ENCODE assay signal across 12 cellular contexts in the genomic region with DNA sequence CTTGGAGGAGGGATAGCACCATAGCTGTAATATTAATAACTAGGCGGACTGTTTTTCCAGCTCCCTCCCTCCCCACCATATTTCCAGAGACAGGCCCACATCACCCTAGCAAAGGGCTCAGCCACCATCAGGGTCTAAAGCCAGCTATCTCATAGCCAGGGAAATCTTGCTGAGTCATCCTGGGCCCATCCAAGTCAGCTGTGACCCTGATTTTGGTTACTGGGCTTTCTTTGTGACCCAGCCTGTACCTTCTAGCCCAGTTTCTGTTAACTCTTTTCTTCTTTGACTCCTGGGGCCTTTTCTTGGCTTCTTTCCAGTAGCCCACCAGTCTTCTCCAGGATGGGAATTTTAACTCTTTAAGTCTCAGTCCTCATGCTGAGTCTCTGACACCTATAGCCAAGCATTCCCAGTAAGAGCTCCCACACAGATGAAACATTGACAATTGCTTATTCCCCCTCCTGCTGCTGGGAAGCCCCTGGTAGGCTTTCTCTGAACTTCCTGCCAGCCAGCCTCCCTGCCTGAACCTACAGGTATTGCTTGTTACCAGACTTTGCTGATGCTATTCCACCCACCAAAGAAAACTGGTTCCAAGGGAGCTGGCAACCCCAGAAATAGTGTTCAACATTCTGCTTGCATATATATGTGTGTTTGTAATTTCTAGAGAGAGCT. TPM values are rescaled to one million over a fixed set of nuclear protein-coding genes. Genes with fewer than 3 reads are reported as not detected.
A peak's percentile ranks its signal among the peaks of the same experiment; 100 is the strongest.
DNase-seq lines count a peak whose midpoint lies in the region; ATAC-seq, FAIRE-seq and TF ChIP-seq lines count a peak whose summit lies in the region.
"Had no signal": no experiment of that assay in that cellular context is flagged by ENCODE, and none has a peak within 500 bp of the region (broad histone marks: within the 10 kb centered on the region; RNA-seq: fewer than 3 reads in every experiment).

No MANE protein-coding gene starts in this region.

- ATAC-seq in HepG2 (no peak), right lobe of liver (no peak), HG02885 (IDR thresholded peaks at IDR 0.05; ENCODE audit: poor library complexity, unreplicated experiment) (peak; percentile 75), aorta (ENCODE audit: low FRiP score) (peak; percentile 64), T-cell (replicated peaks in 1 of 4) (no peak)
- ATAC-seq: esophagus mucosa, upper lobe of right lung had no signal

- no peak for TF ChIP-seq RAD21 in HepG2 (CRISPR knock-in tag; IDR thresholded peaks at IDR 0.05)

- no peaks in the 10 kb centered on the region for H3K9me3 Mint-ChIP-seq in endodermal cell
- no peaks in the 10 kb centered on the region for H3K9me3 Mint-ChIP-seq in T-cell

- no peak overlapping the region for H3K4me3 ChIP-seq in HepG2 (replicated peaks in 1 of 3; ENCODE audit: insufficient read depth in 1 of 3, low read depth in 2 of 3, low read length in 3 of 3)
- H3K4me3 ChIP-seq in right lobe of liver: no peak overlapping the region
- no peak overlapping the region for H3K4me3 ChIP-seq in endodermal cell (ENCODE audit: low read length)
- no peak overlapping the region for H3K4me3 ChIP-seq in aorta (ENCODE audit: low read length in 2 of 2)
- H3K4me3 ChIP-seq in dorsolateral prefrontal cortex: no peak overlapping the region
- H3K4me3 ChIP-seq: upper lobe of right lung had no signal

- H3K9ac ChIP-seq in HepG2 (ENCODE audit: insufficient read depth, low read depth, low read length): no peak overlapping the region
- H3K9ac ChIP-seq in endodermal cell (ENCODE audit: extremely low read depth, low read length, poor library complexity, severe bottlenecking): no peak overlapping the region

- POLR2A ChIA-PET in HepG2 (lab: Yijun Ruan, JAX) (no interaction called here), T-cell (lab: Charles Lee) (interaction anchor here in 1 of 2 donors (0.5 kb wide), 1 partner anchor 866 kb away, joined by 6 read pairs; no protein-coding TSS in a partner anchor)

- H3K27ac Mint-ChIP-seq in endodermal cell (peak overlapping the region; percentile 37), T-cell (no peak overlapping the region)

- no TSS peak for BruUV-seq in HepG2 (replicated peaks; lab: Mats Ljungman, UMichigan)

- H3K27ac ChIP-seq in HepG2 (ENCODE audit: extremely low read length, insufficient read depth, low read length) (no peak overlapping the region), right lobe of liver (no peak overlapping the region), endodermal cell (ENCODE audit: low read depth, low read length) (no peak overlapping the region), aorta (ENCODE audit: low read depth in 1 of 2, low read length in 2 of 2) (no peak overlapping the region), dorsolateral prefrontal cortex (no peak overlapping the region)
- H3K27ac ChIP-seq: upper lobe of right lung had no signal

- no peaks in the 10 kb centered on the region; a peak in 1 of 5 replicates for H3K27me3 ChIP-seq in HepG2 (ENCODE audit: control insufficient read depth in 1 of 2, insufficient read depth in 2 of 2, low read length in 2 of 2)
- H3K27me3 ChIP-seq in right lobe of liver: no peaks in the 10 kb centered on the region
- no peaks in the 10 kb centered on the region for H3K27me3 ChIP-seq in endodermal cell (ENCODE audit: control insufficient read depth, insufficient read depth, low read length, poor library complexity, severe bottlenecking)
- H3K27me3 ChIP-seq in aorta (ENCODE audit: control insufficient read depth in 1 of 2, insufficient read depth in 2 of 2, low read length in 1 of 2): no peaks in the 10 kb centered on the region
- H3K27me3 ChIP-seq in dorsolateral prefrontal cortex: peaks cover 0 to 3% (median 0%) of the 10 kb centered on the region in 45 donors
- H3K27me3 ChIP-seq: upper lobe of right lung had no signal

- WGBS in HepG2 (ENCODE audit: low lambda C conversion rate): 92% methylated on average over 1 of the region's 1 CpG
- 83% methylated on average over 1 of the region's 1 CpG for WGBS in right lobe of liver (ENCODE audit: insufficient coverage, low coverage, low lambda C conversion rate, missing lambda C conversion rate)
- 100% methylated on average over 1 of the region's 1 CpG; no CpG with 5 or more reads in 1 of the 2 experiments for WGBS in endodermal cell (ENCODE audit: insufficient coverage in 1 of 2, insufficient read length in 1 of 2), 2 experiments
- WGBS in aorta, 2 donors: 88 to 96% methylated on average over 1 of the region's 1 CpG

- no peak for TF ChIP-seq CTCF in HepG2 (CRISPR knock-in tag; IDR thresholded peaks at IDR 0.05)
- no peak for TF ChIP-seq CTCF in right lobe of liver (IDR thresholded peaks at IDR 0.05)
- no peak for TF ChIP-seq CTCF in endodermal cell (conservative IDR thresholded peaks at IDR 0.05)
- no peak for TF ChIP-seq CTCF in dorsolateral prefrontal cortex (IDR thresholded peaks at IDR 0.05 in 54 of 56, conservative IDR thresholded peaks at IDR 0.05 in 2 of 56; ENCODE audit: low read depth in 1 of 56, partially characterized antibody in 56 of 56)

- no peaks in the 10 kb centered on the region for H4K20me1 ChIP-seq in HepG2 (ENCODE audit: insufficient read depth, low read length)

- H3K4me1 ChIP-seq in HepG2 (ENCODE audit: insufficient read depth, low read length): no peaks in the 10 kb centered on the region
- peaks cover 0 to 3% (median 0%) of the 10 kb centered on the region in 4 donors for H3K4me1 ChIP-seq in right lobe of liver
- no peaks in the 10 kb centered on the region for H3K4me1 ChIP-seq in endodermal cell (ENCODE audit: control insufficient read depth, insufficient read depth, low read length)
- H3K4me1 ChIP-seq in aorta (ENCODE audit: control insufficient read depth in 1 of 2, insufficient read depth in 2 of 2, low read length in 2 of 2): no peaks in the 10 kb centered on the region

- no peaks in the 10 kb centered on the region for H3K36me3 ChIP-seq in HepG2 (replicated peaks in 1 of 2; ENCODE audit: control insufficient read depth in 1 of 2, insufficient read depth in 2 of 2, low read length in 2 of 2)
- no peaks in the 10 kb centered on the region for H3K36me3 ChIP-seq in right lobe of liver
- no peaks in the 10 kb centered on the region for H3K36me3 ChIP-seq in endodermal cell (ENCODE audit: control insufficient read depth, insufficient read depth, low read length)
- no peaks in the 10 kb centered on the region for H3K36me3 ChIP-seq in aorta (ENCODE audit: control insufficient read depth in 1 of 2, insufficient read depth in 2 of 2, low read length in 1 of 2)
- H3K36me3 ChIP-seq: upper lobe of right lung had no signal

- H3K4me3 Mint-ChIP-seq in endodermal cell (no peak overlapping the region), T-cell (no peak overlapping the region)

- intact Hi-C loops in HepG2 (cut with micrococcal nuclease; ENCODE audit: unreplicated experiment): no loop called here
- intact Hi-C loops in right lobe of liver (cut with DNase I): no loop called here
- intact Hi-C loops in aorta (cut with DNase I): no loop called here
- intact Hi-C loops in dorsolateral prefrontal cortex (cut with DNase I): no loop called here

- H3K4me1 Mint-ChIP-seq in endodermal cell: peaks cover 25% of the 10 kb centered on the region
- peaks cover 9 to 11% (median 10%) of the 10 kb centered on the region in 3 donors for H3K4me1 Mint-ChIP-seq in T-cell

- H3K27me3 Mint-ChIP-seq in endodermal cell (ENCODE audit: insufficient read depth): no peaks in the 10 kb centered on the region
- peaks cover 0 to 5% of the 10 kb centered on the region in 2 donors for H3K27me3 Mint-ChIP-seq in T-cell

- DNase-seq in HepG2 (ENCODE audit: low spot score): no peak
- DNase-seq in right lobe of liver: no peak
- DNase-seq in endodermal cell: peak; percentile 67
- DNase-seq in aorta: no peak
- no peak for DNase-seq in NCI-H1092 (lab: John Stamatoyannopoulos, UW)
- DNase-seq in T-cell: no peak
- no peak for DNase-seq in dorsolateral prefrontal cortex
- DNase-seq: NCI-H526; stimulated activated CD4-positive, alpha-beta T cell treated with anti-CD3 and anti-CD28 coated beads, Interleukin-1b, Interleukin-23, amount 100 ng/mL, for 48 hours; upper lobe of right lung had no signal

- H3K4me2 ChIP-seq in HepG2 (ENCODE audit: low read depth, low read length): no peak overlapping the region

- H2AFZ ChIP-seq in HepG2 (ENCODE audit: low read length): no peak overlapping the region

- H3K9me3 ChIP-seq in HepG2 (ENCODE audit: low read length) (no peaks in the 10 kb centered on the region), right lobe of liver (no peaks in the 10 kb centered on the region), endodermal cell (ENCODE audit: control insufficient read depth, low read length) (no peaks in the 10 kb centered on the region), aorta (ENCODE audit: control insufficient read depth, low read length) (no peaks in the 10 kb centered on the region)
- H3K9me3 ChIP-seq: upper lobe of right lung had no signal

- no peaks in the 10 kb centered on the region for H3K36me3 Mint-ChIP-seq in endodermal cell (ENCODE audit: low read depth)
- H3K36me3 Mint-ChIP-seq in T-cell: no peaks in the 10 kb centered on the region

- TF ChIP-seq POLR2A in HepG2 (IDR thresholded peaks at IDR 0.05; ENCODE audit: insufficient read depth in 1 of 2, low read depth in 2 of 2, low read length in 2 of 2) (no peak), right lobe of liver (IDR thresholded peaks at IDR 0.05) (no peak)

- H3K79me2 ChIP-seq in HepG2 (ENCODE audit: insufficient read depth, low read length): no peaks in the 10 kb centered on the region

- no peak for TF ChIP-seq EP300 in HepG2 (IDR thresholded peaks at IDR 0.05; ENCODE audit: low read depth in 2 of 2, low read length in 2 of 2)
- no peak for TF ChIP-seq EP300 in HepG2 (CRISPR knock-in tag; IDR thresholded peaks at IDR 0.05; ENCODE audit: borderline replicate concordance)

- CTCF ChIA-PET in HepG2 (lab: Yijun Ruan, JAX; ENCODE audit: low intra/inter-chr PET ratio, low total read pairs): no interaction called here
- CTCF ChIA-PET in T-cell (lab: Charles Lee): interaction anchor here in 1 of 2 donors (0.6 to 1.5 kb wide), 2 partner anchors 10 to 514 kb away, joined by 3 read pairs; no protein-coding TSS in a partner anchor

- no peak for FAIRE-seq in HepG2 (lab: Jason Lieb, UNC)

- in situ Hi-C loops in HepG2 (cut with HindIII; ENCODE audit: extremely low pct_ligation_motif_present, low pct_unique_long_range_greater_than_20kb): no loop called here

RNA-seq across cellular contexts. Expression of gene ADO, which starts 34.8 kb away (rescaled TPM):
- total RNA-seq in HepG2 (2016; rRNA removed; fragmentation: Illumina TruSeq; extraction: Trizol) (15.9 and 16.5 TPM in 2 replicates), right lobe of liver (1 to 10 TPM; 4.2 to 8.3 (median 5.5) TPM), endodermal cell (10 to 100 TPM; 27.1 to 30.1 TPM), aorta (10 to 100 TPM; 13.2 to 15.3 TPM), T-cell (10 to 100 TPM; 10.5 to 17.5 (median 15.6) TPM), dorsolateral prefrontal cortex (10 to 100 TPM; 21.1 to 44.3 (median 32.3) TPM)
- total RNA-seq in HepG2 (2016; cell fraction: cytosol; rRNA removed; fragmentation: Illumina TruSeq; extraction: Trizol; ENCODE audit: low read depth): 5.1 and 6.2 TPM in 2 replicates
- 16.7 and 17.9 TPM in 2 replicates for total RNA-seq in HepG2 (2016; cell fraction: insoluble cytoplasmic fraction; rRNA removed; fragmentation: Illumina TruSeq; extraction: Trizol)
- 20.0 and 20.8 TPM in 2 replicates for total RNA-seq in HepG2 (2016; cell fraction: membrane; rRNA removed; fragmentation: Illumina TruSeq; extraction: Trizol)
- 11.5 and 12.2 TPM in 2 replicates for total RNA-seq in HepG2 (2016; cell fraction: nucleus; rRNA removed; fragmentation: Illumina TruSeq; extraction: Trizol)
- polyA plus RNA-seq in HepG2 (2011; rRNA removed) (8.9 and 9.6 TPM in 2 replicates), aorta (1 to 10 TPM; 7.5 to 9.1 TPM)
- polyA plus RNA-seq in HepG2 (2011; cell fraction: cytosol; rRNA removed): 5.6 and 7.3 TPM in 2 replicates
- 5.6 and 6.3 TPM in 2 replicates for polyA plus RNA-seq in HepG2 (2011; cell fraction: nucleus; rRNA removed)
- 9.8 and 12.1 TPM in 2 replicates for polyA plus RNA-seq in HepG2 (2012)
- 4.9 and 5.0 TPM in 2 replicates for polyA plus RNA-seq in HepG2 (2016; cell fraction: cytosol; fragmentation: Illumina TruSeq; extraction: Trizol; ENCODE audit: low read depth)
- 19.5 and 19.7 TPM in 2 replicates for polyA plus RNA-seq in HepG2 (2016; cell fraction: insoluble cytoplasmic fraction; fragmentation: Illumina TruSeq; extraction: Trizol; ENCODE audit: low read depth)
- polyA plus RNA-seq in HepG2 (2016; cell fraction: membrane; fragmentation: Illumina TruSeq; extraction: Trizol; ENCODE audit: low read depth): 13.3 and 13.8 TPM in 2 replicates
- polyA plus RNA-seq in HepG2 (2016; cell fraction: nucleus; fragmentation: Illumina TruSeq; extraction: Trizol; ENCODE audit: insufficient read depth, low read depth): 12.1 and 12.7 TPM in 2 replicates
- polyA minus RNA-seq in HepG2 (2011; rRNA and poly(A)+ RNA removed; ENCODE audit: low replicate concordance): 11.6 and 16.6 TPM in 2 replicates
- polyA minus RNA-seq in HepG2 (2011; cell fraction: cytosol; rRNA and poly(A)+ RNA removed): 11.3 and 13.7 TPM in 2 replicates
- 15.8 and 17.0 TPM in 2 replicates for polyA minus RNA-seq in HepG2 (2011; cell fraction: nucleus; rRNA and poly(A)+ RNA removed)
- polyA plus RNA-seq in endodermal cell (2013, experiment 1 of 2): 25.3 TPM
- polyA plus RNA-seq in endodermal cell (2013, experiment 2 of 2): 23.9 TPM

RNA-seq across cellular contexts. Expression of gene EGR2, which starts 46.5 kb away (rescaled TPM):
- total RNA-seq in HepG2 (2016; rRNA removed; fragmentation: Illumina TruSeq; extraction: Trizol): 0.11 TPM in 1 of 2 replicates, not detected in the other
- not detected in 2 replicates for total RNA-seq in HepG2 (2016; cell fraction: cytosol; rRNA removed; fragmentation: Illumina TruSeq; extraction: Trizol; ENCODE audit: low read depth)
- 0.06 TPM in 1 of 2 replicates, not detected in the other for total RNA-seq in HepG2 (2016; cell fraction: insoluble cytoplasmic fraction; rRNA removed; fragmentation: Illumina TruSeq; extraction: Trizol)
- 0.12 TPM in 1 of 2 replicates, not detected in the other for total RNA-seq in HepG2 (2016; cell fraction: membrane; rRNA removed; fragmentation: Illumina TruSeq; extraction: Trizol)
- total RNA-seq in HepG2 (2016; cell fraction: nucleus; rRNA removed; fragmentation: Illumina TruSeq; extraction: Trizol): not detected in 2 replicates
- 0.14 and 0.15 TPM in 2 replicates for polyA plus RNA-seq in HepG2 (2011; rRNA removed)
- 0.05 TPM in 2 replicates for polyA plus RNA-seq in HepG2 (2011; cell fraction: cytosol; rRNA removed)
- 0.10 and 0.26 TPM in 2 replicates for polyA plus RNA-seq in HepG2 (2011; cell fraction: nucleus; rRNA removed)
- polyA plus RNA-seq in HepG2 (2012): 0.09 and 0.36 TPM in 2 replicates
- not detected in 2 replicates for polyA plus RNA-seq in HepG2 (2016; cell fraction: cytosol; fragmentation: Illumina TruSeq; extraction: Trizol; ENCODE audit: low read depth)
- polyA plus RNA-seq in HepG2 (2016; cell fraction: insoluble cytoplasmic fraction; fragmentation: Illumina TruSeq; extraction: Trizol; ENCODE audit: low read depth): 0.08 TPM in 1 of 2 replicates, not detected in the other
- 0.16 TPM in 1 of 2 replicates, not detected in the other for polyA plus RNA-seq in HepG2 (2016; cell fraction: membrane; fragmentation: Illumina TruSeq; extraction: Trizol; ENCODE audit: low read depth)
- 0.36 TPM in 1 of 2 replicates, not detected in the other for polyA plus RNA-seq in HepG2 (2016; cell fraction: nucleus; fragmentation: Illumina TruSeq; extraction: Trizol; ENCODE audit: insufficient read depth, low read depth)
- 0.06 and 0.09 TPM in 2 replicates for polyA minus RNA-seq in HepG2 (2011; rRNA and poly(A)+ RNA removed; ENCODE audit: low replicate concordance)
- polyA minus RNA-seq in HepG2 (2011; cell fraction: cytosol; rRNA and poly(A)+ RNA removed): not detected in 2 replicates
- polyA minus RNA-seq in HepG2 (2011; cell fraction: nucleus; rRNA and poly(A)+ RNA removed): 0.13 and 0.37 TPM in 2 replicates
- total RNA-seq in right lobe of liver: 1 to 10 TPM in 2 of 6 experiments, under 1 TPM in 2, not detected in 2; 0.17 to 1.3 (median 0.99) TPM
- total RNA-seq in endodermal cell: under 1 TPM; 0.24 to 0.35 TPM
- 6.2 TPM for polyA plus RNA-seq in endodermal cell (2013, experiment 1 of 2)
- 9.6 TPM for polyA plus RNA-seq in endodermal cell (2013, experiment 2 of 2)
- 10 to 100 TPM; 11.4 to 23.0 TPM for total RNA-seq in aorta
- polyA plus RNA-seq in aorta: 1 to 10 TPM; 1.1 to 1.3 TPM
- 1 to 10 TPM in 4 of 5 donors, under 1 TPM in 1; 0.90 to 2.7 (median 2.5) TPM for total RNA-seq in T-cell
- total RNA-seq in dorsolateral prefrontal cortex: 10 to 100 TPM in 3 of 120 experiments, 1 to 10 TPM in 80, under 1 TPM in 37; 0.17 to 25.9 (median 1.5) TPM

Comparison
In these comparisons a context has a peak if more than half of its experiments do, and no peak if none do; other contexts are left out.
1. ATAC-seq: peak in HG02885 (single experiment) and aorta (single experiment); none in HepG2 (single experiment), right lobe of liver (0 of 4) and T-cell (0 of 4).